ENCODE assay signal across 22 cellular contexts in the genomic region with DNA sequence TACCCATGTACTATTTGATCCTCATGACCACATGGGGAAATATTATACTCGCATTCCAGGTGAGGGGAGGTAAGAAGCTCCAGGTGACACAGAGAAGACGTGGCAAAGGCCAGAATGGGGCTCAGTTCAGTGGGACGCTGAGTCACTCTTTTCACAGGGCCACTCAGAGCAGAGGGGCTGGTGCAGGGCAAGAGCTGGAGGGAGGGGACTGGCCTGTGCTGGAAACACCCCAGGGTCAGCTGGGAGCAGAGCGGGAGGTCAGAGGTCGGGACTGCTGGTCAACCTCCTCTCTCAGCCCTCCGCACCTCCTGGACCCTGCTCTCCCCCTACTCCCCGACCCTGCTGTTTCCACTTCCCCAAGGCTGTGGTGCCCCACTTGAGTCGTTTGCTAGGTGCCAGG. TPM values are rescaled to one million over a fixed set of nuclear protein-coding genes. Genes with fewer than 3 reads are reported as not detected.
DNase-seq lines count a peak whose midpoint lies in the region; ATAC-seq and TF ChIP-seq lines count a peak whose summit lies in the region.
"Had no signal": no experiment of that assay in that cellular context is flagged by ENCODE, and none has a peak within 500 bp of the region (broad histone marks: within the 10 kb centered on the region; RNA-seq: fewer than 3 reads in every experiment).

No MANE protein-coding gene starts in this region.

- peaks cover 52 to 77% (median 77%) of the 10 kb centered on the region in 3 donors for H3K4me1 Mint-ChIP-seq in T-cell
- H3K4me1 Mint-ChIP-seq in effector memory CD8-positive, alpha-beta T cell (ENCODE audit: low read depth in 2 of 2): peaks cover 51 to 53% of the 10 kb centered on the region in 2 donors

- H3K4me3 Mint-ChIP-seq in T-cell: no peak overlapping the region
- H3K4me3 Mint-ChIP-seq in effector memory CD8-positive, alpha-beta T cell: peak overlapping the region in 1 of 2 donors; percentile 10
- H3K4me3 Mint-ChIP-seq: T-helper 2 cell treated with Interferon-gamma antibody and Interleukin-4, amounts not matched to agents 5 μg/mL and 100 μg/mL, for 36 hours had no signal

- intact Hi-C loops in sigmoid colon (cut with DNase I): loop anchor here (5.0 kb wide), 2 partner anchors 129 to 339 kb away; no protein-coding TSS in a partner anchor

- DNase-seq in T-cell (no peak), sigmoid colon (peak; percentile 63), MV-4-11 (lab: John Stamatoyannopoulos, UW) (no peak), DMS79 treated with DMSO at 0.1 percent for 48 hours (lab: John Stamatoyannopoulos, UW) (no peak)
- DNase-seq in effector memory CD8-positive, alpha-beta T cell: no peak
- DNase-seq: activated gamma-delta T cell treated with Interleukin-2 at 50 U/mL for 16 hours; cerebellar nuclear complex; erythroblast; foreskin fibroblast; GDM1; mucosa of descending colon; NCI-H1436 treated with DMSO at 0.1 percent for 48 hours; NCI-H524; occipital lobe; retina; SK-N-SH; stimulated activated CD4-positive, alpha-beta T cell treated with anti-CD3 and anti-CD28 coated beads, Interleukin-4, amount 100 ng/mL, for 4 hours; WERI-Rb-1 had no signal

- no peak overlapping the region for H3K4me3 ChIP-seq in BLaER1 treated with 17β-estradiol and CSF1 and Interleukin-3, amounts not matched to agents 10 nM and 100 nM
- H3K4me3 ChIP-seq in sigmoid colon: no peak overlapping the region
- H3K4me3 ChIP-seq: mucosa of descending colon had no signal

- H3K4me1 ChIP-seq in BLaER1 treated with 17β-estradiol and CSF1 and Interleukin-3, amounts not matched to agents 10 nM and 100 nM: peaks cover 20 to 53% (median 27%) of the 10 kb centered on the region in 10 experiments
- peaks cover 0 to 35% (median 19%) of the 10 kb centered on the region in 4 donors for H3K4me1 ChIP-seq in sigmoid colon

- TF ChIP-seq CTCF in sigmoid colon (IDR thresholded peaks at IDR 0.05): no peak

- H3K9me3 Mint-ChIP-seq in T-cell: peaks cover 0 to 4% (median 4%) of the 10 kb centered on the region in 3 donors
- H3K9me3 Mint-ChIP-seq in effector memory CD8-positive, alpha-beta T cell: no peaks in the 10 kb centered on the region

- CTCF ChIA-PET in T-cell (lab: Charles Lee): interaction anchor here in 1 of 2 donors (1.0 kb wide), 1 partner anchor 33 kb away, joined by 4 read pairs; no protein-coding TSS in a partner anchor

- 85 to 89% methylated on average over 8 of the region's 8 CpGs for WGBS in sigmoid colon, 2 donors

- peaks cover 61% of the 10 kb centered on the region for H3K36me3 Mint-ChIP-seq in T-cell
- peaks cover 89% of the 10 kb centered on the region for H3K36me3 Mint-ChIP-seq in effector memory CD8-positive, alpha-beta T cell (ENCODE audit: insufficient read depth)

- H3K9ac ChIP-seq in BLaER1 treated with 17β-estradiol and CSF1 and Interleukin-3, amounts not matched to agents 10 nM and 100 nM: no peak overlapping the region; a peak in 3 of 22 replicates
- H3K9ac ChIP-seq: SK-N-SH had no signal

- peaks cover 43 to 72% (median 54%) of the 10 kb centered on the region in 11 experiments for H3K36me3 ChIP-seq in BLaER1 treated with 17β-estradiol and CSF1 and Interleukin-3, amounts not matched to agents 10 nM and 100 nM
- peaks cover 0 to 19% (median 2%) of the 10 kb centered on the region in 4 donors for H3K36me3 ChIP-seq in sigmoid colon
- H3K36me3 ChIP-seq: WERI-Rb-1 had no signal

- peak overlapping the region; percentile 32 to 70 (median 60); a peak in 20 of 22 replicates for H3K4me2 ChIP-seq in BLaER1 treated with 17β-estradiol and CSF1 and Interleukin-3, amounts not matched to agents 10 nM and 100 nM
- H3K4me2 ChIP-seq: SK-N-SH had no signal

- H4K20me1 ChIP-seq in BLaER1 treated with 17β-estradiol and CSF1 and Interleukin-3, amounts not matched to agents 10 nM and 100 nM: peaks cover 0 to 9% (median 0%) of the 10 kb centered on the region in 11 experiments; a peak in 2 of 22 replicates

- POLR2A ChIA-PET in T-cell (lab: Charles Lee): no interaction called here

- H3K27me3 ChIP-seq in BLaER1 treated with 17β-estradiol and CSF1 and Interleukin-3, amounts not matched to agents 10 nM and 100 nM: no peaks in the 10 kb centered on the region
- no peaks in the 10 kb centered on the region for H3K27me3 ChIP-seq in sigmoid colon

- ATAC-seq in T-cell (replicated peaks in 1 of 4) (peak in 1 of 4 experiments; percentile 18), GM21360 (IDR thresholded peaks at IDR 0.05; ENCODE audit: unreplicated experiment) (no peak)
- ATAC-seq in effector memory CD8-positive, alpha-beta T cell (replicated peaks): no peak
- ATAC-seq: HCT116, mucosa of descending colon had no signal

- TF ChIP-seq POLR2A in sigmoid colon (IDR thresholded peaks at IDR 0.05): no peak

- H3K27ac Mint-ChIP-seq in T-cell: peak overlapping the region; percentile 32 to 58
- peak overlapping the region; percentile 75 to 98 for H3K27ac Mint-ChIP-seq in effector memory CD8-positive, alpha-beta T cell
- H3K27ac Mint-ChIP-seq: T-helper 2 cell treated with Interferon-gamma antibody and Interleukin-4, amounts not matched to agents 5 μg/mL and 100 μg/mL, for 36 hours had no signal

- 0 out of 22 replicates have a peak overlapping the region, but pooled peaks of 2 of the 11 experiments have one; percentile 19 to 21 for H3K27ac ChIP-seq in BLaER1 treated with 17β-estradiol and CSF1 and Interleukin-3, amounts not matched to agents 10 nM and 100 nM
- peak overlapping the region in 1 of 4 donors; percentile 57 for H3K27ac ChIP-seq in sigmoid colon
- H3K27ac ChIP-seq: WERI-Rb-1 had no signal

- no peak for TF ChIP-seq EP300 in sigmoid colon (IDR thresholded peaks at IDR 0.05)

- no peaks in the 10 kb centered on the region for H3K27me3 Mint-ChIP-seq in T-cell
- no peaks in the 10 kb centered on the region for H3K27me3 Mint-ChIP-seq in effector memory CD8-positive, alpha-beta T cell

- H3K9me3 ChIP-seq in BLaER1 treated with 17β-estradiol and CSF1 and Interleukin-3, amounts not matched to agents 10 nM and 100 nM (replicated peaks in 1 of 11): peaks cover 0 to 16% (median 9%) of the 10 kb centered on the region in 11 experiments; a peak in 10 of 22 replicates
- no peaks in the 10 kb centered on the region for H3K9me3 ChIP-seq in sigmoid colon
- H3K9me3 ChIP-seq: mucosa of descending colon, SK-N-SH had no signal

RNA-seq across cellular contexts. Expression of a gene that starts 12.1 kb away (rescaled TPM):
- total RNA-seq in T-cell (100 to 1,000 TPM; 152 to 191 (median 167) TPM), sigmoid colon (10 to 100 TPM; 20.2 to 48.9 (median 31.2) TPM)
- polyA plus RNA-seq in sigmoid colon: 10 to 100 TPM in 2 of 3 donors, 1 to 10 TPM in 1; 7.4 to 36.9 (median 22.2) TPM

RNA-seq across cellular contexts. Expression of a gene that starts 53.2 kb away (rescaled TPM):
- total RNA-seq in T-cell (under 1 TPM in 2 of 5 donors, not detected in 3; 0.22 to 0.72 TPM), sigmoid colon (10 to 100 TPM in 1 of 4 donors, 1 to 10 TPM in 3; 1.2 to 14.0 (median 5.4) TPM)
- 1 to 10 TPM; 3.2 to 9.3 (median 4.8) TPM for polyA plus RNA-seq in sigmoid colon
